ENCODE assay signal across 8 cellular contexts in genomic region chr6:84227434-84228197, GRCh38. TPM values are rescaled to one million over a fixed set of nuclear protein-coding genes. Genes with fewer than 3 reads are reported as not detected.
A peak's percentile ranks its signal among the peaks of the same experiment; 100 is the strongest.
DNase-seq lines count a peak whose midpoint lies in the region; ATAC-seq and TF ChIP-seq lines count a peak whose summit lies in the region.

Gene CEP162, minus strand, starts transcription at chr6:84227643. Its CDS starts 1,250 bp downstream, at chr6:84226393.

- H3K9me3 Mint-ChIP-seq in CD4-positive, CD25-positive, alpha-beta regulatory T cell: peaks cover 0 to 2% (median 0%) of the 10 kb centered on the region in 7 donors
- H3K9me3 Mint-ChIP-seq in activated CD4-positive, alpha-beta memory T cell treated with anti-CD3 and anti-CD28 coated beads for 36 hours: no peaks in the 10 kb centered on the region

- peaks cover 6% of the 10 kb centered on the region for H3K4me1 ChIP-seq in CD4-positive, CD25-positive, alpha-beta regulatory T cell (ENCODE audit: control insufficient read depth, insufficient read depth, low read length, poor library complexity, severe bottlenecking)
- no peaks in the 10 kb centered on the region for H3K4me1 ChIP-seq in ectodermal cell (ENCODE audit: control insufficient read depth, insufficient read depth, low read length)
- H3K4me1 ChIP-seq in lung (ENCODE audit: control insufficient read depth in 2 of 2, insufficient read depth in 2 of 2, low read length in 2 of 2): no peaks in the 10 kb centered on the region

- H3K27me3 ChIP-seq in CD4-positive, CD25-positive, alpha-beta regulatory T cell (ENCODE audit: control insufficient read depth, insufficient read depth, low read length): peaks cover 15% of the 10 kb centered on the region
- H3K27me3 ChIP-seq in ectodermal cell (ENCODE audit: control insufficient read depth, insufficient read depth, low read length, poor library complexity, severe bottlenecking) (peaks cover 34% of the 10 kb centered on the region), lung (ENCODE audit: control insufficient read depth, insufficient read depth) (no peaks in the 10 kb centered on the region)

- H3K36me3 Mint-ChIP-seq in CD4-positive, CD25-positive, alpha-beta regulatory T cell: no peaks in the 10 kb centered on the region
- H3K36me3 Mint-ChIP-seq in activated CD4-positive, alpha-beta memory T cell treated with anti-CD3 and anti-CD28 coated beads for 36 hours: no peaks in the 10 kb centered on the region

- H3K27ac ChIP-seq in CD4-positive, CD25-positive, alpha-beta regulatory T cell (ENCODE audit: insufficient read depth, low read length, poor library complexity, severe bottlenecking): peak within 1 kb of the TSS; percentile 65
- H3K27ac ChIP-seq in ectodermal cell (ENCODE audit: insufficient read depth, low read depth, low read length, poor library complexity, severe bottlenecking) (peak within 1 kb of the TSS; percentile 48), lung (ENCODE audit: low read depth in 1 of 2, low read length in 1 of 2) (peak within 1 kb of the TSS; percentile 93 to 94)

- peaks cover 9 to 33% (median 19%) of the 10 kb centered on the region in 4 donors for H3K4me1 Mint-ChIP-seq in CD4-positive, CD25-positive, alpha-beta regulatory T cell
- peaks cover 14% of the 10 kb centered on the region for H3K4me1 Mint-ChIP-seq in activated CD4-positive, alpha-beta memory T cell treated with anti-CD3 and anti-CD28 coated beads for 36 hours (ENCODE audit: low read depth)

- ATAC-seq in CD4-positive, CD25-positive, alpha-beta regulatory T cell (ENCODE audit: low read depth in 2 of 2): peak; percentile 92
- ATAC-seq in GM19395 (IDR thresholded peaks at IDR 0.05; ENCODE audit: unreplicated experiment) (peak; percentile 99), HG03565 (IDR thresholded peaks at IDR 0.05; ENCODE audit: unreplicated experiment) (peak; percentile 91), lung (ENCODE audit: insufficient read depth, low FRiP score) (peak; percentile 99)

- H3K4me3 Mint-ChIP-seq in CD4-positive, CD25-positive, alpha-beta regulatory T cell: peak within 1 kb of the TSS; percentile 92 to 100 (median 98)
- peak within 1 kb of the TSS; percentile 100 for H3K4me3 Mint-ChIP-seq in activated CD4-positive, alpha-beta memory T cell treated with anti-CD3 and anti-CD28 coated beads for 36 hours

- TF ChIP-seq CTCF in lung (IDR thresholded peaks at IDR 0.05; ENCODE audit: control extremely low read depth, extremely low read depth): peak; percentile 14

- CTCF ChIA-PET in activated CD4-positive, alpha-beta memory T cell treated with anti-CD3 and anti-CD28 coated beads for 36 hours (lab: Charles Lee): interaction anchor here (0.6 to 2.5 kb wide), 26 partner anchors 8 to 1162 kb away, joined by 3 to 20 read pairs (median 3); partner anchors contain the start of genes CYB5R4 and UBE3D

- H3K27me3 Mint-ChIP-seq in CD4-positive, CD25-positive, alpha-beta regulatory T cell: peaks cover 9% of the 10 kb centered on the region
- peaks cover 6% of the 10 kb centered on the region for H3K27me3 Mint-ChIP-seq in activated CD4-positive, alpha-beta memory T cell treated with anti-CD3 and anti-CD28 coated beads for 36 hours

- peak within 1 kb of the TSS; percentile 98 for H3K4me3 ChIP-seq in CD4-positive, CD25-positive, alpha-beta regulatory T cell (ENCODE audit: low read depth, low read length)
- H3K4me3 ChIP-seq in ectodermal cell (ENCODE audit: insufficient read depth, low read depth, low read length) (peak within 1 kb of the TSS; percentile 92), lung (peak within 1 kb of the TSS; percentile 66)

- H3K27ac Mint-ChIP-seq in CD4-positive, CD25-positive, alpha-beta regulatory T cell: peak within 1 kb of the TSS; percentile 91 to 93 (median 92)
- peak within 1 kb of the TSS; percentile 93 for H3K27ac Mint-ChIP-seq in activated CD4-positive, alpha-beta memory T cell treated with anti-CD3 and anti-CD28 coated beads for 36 hours

- 0 to 1% methylated on average over 40 of the region's 40 CpGs for WGBS in ectodermal cell, 2 experiments
- WGBS in lung, 2 donors: 0 to 1% methylated on average over 40 of the region's 40 CpGs

- POLR2A ChIA-PET in activated CD4-positive, alpha-beta memory T cell treated with anti-CD3 and anti-CD28 coated beads for 36 hours (lab: Charles Lee): interaction anchor here (1.6 kb wide), 1 partner anchor 368 kb away, joined by 5 read pairs; the partner anchor contains the start of gene CYB5R4

- peak; percentile 86 to 93 (median 91) for DNase-seq in CD4-positive, CD25-positive, alpha-beta regulatory T cell
- peak; percentile 89 for DNase-seq in NCI-H748 treated with DMSO at 0.1 percent for 48 hours (lab: John Stamatoyannopoulos, UW)
- DNase-seq in activated CD4-positive, alpha-beta memory T cell treated with anti-CD3 and anti-CD28 coated beads for 36 hours: peak; percentile 92
- peak; percentile 95 for DNase-seq in lung (ENCODE audit: low spot score)
- peak; percentile 77 to 84 (median 78) for DNase-seq in stimulated activated CD4-positive, alpha-beta T cell treated with anti-CD3 and anti-CD28 coated beads, TNF-alpha, amount 100 ng/mL, for 4 hours (ENCODE audit: low read depth in 3 of 3)

- intact Hi-C loops in activated CD4-positive, alpha-beta memory T cell treated with anti-CD3 and anti-CD28 coated beads for 36 hours (cut with micrococcal nuclease): loop anchor here (1.0 to 10.0 kb wide), 8 partner anchors 193 to 1451 kb away; partner anchors contain the start of genes CYB5R4, MRAP2, PGM3 and RWDD2A

- H3K36me3 ChIP-seq in CD4-positive, CD25-positive, alpha-beta regulatory T cell (ENCODE audit: control insufficient read depth, insufficient read depth, low read length): no peaks in the 10 kb centered on the region
- H3K36me3 ChIP-seq in ectodermal cell (ENCODE audit: control insufficient read depth, insufficient read depth, low read length): no peaks in the 10 kb centered on the region
- H3K36me3 ChIP-seq in lung (ENCODE audit: control insufficient read depth in 2 of 2, insufficient read depth in 2 of 2, low read length in 2 of 2): no peaks in the 10 kb centered on the region

- no peaks in the 10 kb centered on the region for H3K9me3 ChIP-seq in CD4-positive, CD25-positive, alpha-beta regulatory T cell (ENCODE audit: control insufficient read depth in 2 of 2, low read length in 2 of 2)
- no peaks in the 10 kb centered on the region for H3K9me3 ChIP-seq in ectodermal cell (ENCODE audit: control insufficient read depth, low read length)
- no peaks in the 10 kb centered on the region for H3K9me3 ChIP-seq in lung (ENCODE audit: control insufficient read depth in 2 of 2, insufficient read depth in 1 of 2, low read length in 1 of 2)

RNA-seq across cellular contexts. Expression of gene CEP162, which starts in this region (rescaled TPM):
- total RNA-seq in CD4-positive, CD25-positive, alpha-beta regulatory T cell: 6.0 TPM
- 1 to 10 TPM; 2.2 to 4.2 (median 2.7) TPM for polyA plus RNA-seq in CD4-positive, CD25-positive, alpha-beta regulatory T cell
- total RNA-seq in activated CD4-positive, alpha-beta memory T cell treated with anti-CD3 and anti-CD28 coated beads for 36 hours: 1 to 10 TPM; 5.4 to 6.3 TPM
- 20.1 TPM for polyA plus RNA-seq in ectodermal cell (2013, experiment 1 of 4)
- 19.0 TPM for polyA plus RNA-seq in ectodermal cell (2013, experiment 2 of 4)
- polyA plus RNA-seq in ectodermal cell (2013, experiment 3 of 4): 16.5 TPM
- 17.6 TPM for polyA plus RNA-seq in ectodermal cell (2013, experiment 4 of 4)
- total RNA-seq in lung: 10 to 100 TPM; 10.1 to 25.6 TPM
- polyA plus RNA-seq in lung: 1 to 10 TPM; 4.3 to 7.3 TPM

Comparison
In these comparisons a context has a peak if more than half of its experiments do, and no peak if none do; other contexts are left out.
1. Peak in every context shown above with its lines: DNase-seq, ATAC-seq, H3K4me3 ChIP-seq and H3K27ac ChIP-seq.